ENCODE assay signal across 8 cellular contexts in genomic region chr6:156780117-156780641, GRCh38. TPM values are rescaled to one million over a fixed set of nuclear protein-coding genes. Genes with fewer than 3 reads are reported as not detected.
DNase-seq lines count a peak whose midpoint lies in the region; ATAC-seq and TF ChIP-seq lines count a peak whose summit lies in the region.

No MANE protein-coding gene starts in this region.

- intact Hi-C loops in activated CD4-positive, alpha-beta T cell treated with anti-CD3 and anti-CD28 coated beads for 36 hours (cut with DNase I, micrococcal nuclease), result loop anchor here (1.0 to 10.0 kb wide), 10 partner anchors 11 to 1865 kb away; partner anchors contain the start of genes DYNLT1 (in 1 of the 2) and TFB1M (in 1 of the 2)
- intact Hi-C loops in right lobe of liver (cut with DNase I), result no loop called here

- peak; percentile 56 for ATAC-seq in GM19395 (IDR thresholded peaks at IDR 0.05; ENCODE audit: unreplicated experiment)
- peak; percentile 43 for ATAC-seq in HG03469 (IDR thresholded peaks at IDR 0.05; ENCODE audit: unreplicated experiment)
- ATAC-seq in activated CD4-positive, alpha-beta T cell treated with anti-CD3 and anti-CD28 coated beads for 36 hours, result peak; percentile 72
- ATAC-seq in right lobe of liver, result peak; percentile 60 to 78 (median 65)
- peak; percentile 56 to 61 for ATAC-seq in stimulated activated naive B cell treated with anti-CD40 and anti-IgM and Interleukin-4, amounts not matched to agents 10 μg/mL and 1 μg/mL and 100 μg/mL, for 72 hours (replicated peaks)

- H3K27ac Mint-ChIP-seq in activated CD4-positive, alpha-beta T cell treated with anti-CD3 and anti-CD28 coated beads for 36 hours, result peak overlapping the region; percentile 85
- peak overlapping the region; percentile 85 for H3K27ac Mint-ChIP-seq in stimulated activated naive B cell treated with anti-CD40 and anti-IgM and Interleukin-4, amounts not matched to agents 10 μg/mL and 1 μg/mL and 100 μg/mL, for 72 hours

- peaks cover 5% of the 10 kb centered on the region for H3K36me3 Mint-ChIP-seq in activated CD4-positive, alpha-beta T cell treated with anti-CD3 and anti-CD28 coated beads for 36 hours (ENCODE audit: low read depth)
- H3K36me3 Mint-ChIP-seq in stimulated activated naive B cell treated with anti-CD40 and anti-IgM and Interleukin-4, amounts not matched to agents 10 μg/mL and 1 μg/mL and 100 μg/mL, for 72 hours, result peaks cover 5 to 9% of the 10 kb centered on the region in 2 donors

- peak overlapping the region; percentile 53 to 68 (median 60) for H3K4me3 ChIP-seq in right lobe of liver

- CTCF ChIA-PET in activated CD4-positive, alpha-beta T cell treated with anti-CD3 and anti-CD28 coated beads for 36 hours (lab: Charles Lee), result interaction anchor here (0.6 to 1.9 kb wide), 8 partner anchors 9 to 404 kb away, joined by 3 to 8 read pairs (median 3); no protein-coding TSS in a partner anchor

- TF ChIP-seq POLR2A in right lobe of liver (IDR thresholded peaks at IDR 0.05), result peak; percentile 38

- no peaks in the 10 kb centered on the region for H3K9me3 ChIP-seq in right lobe of liver

- no peak for TF ChIP-seq CTCF in right lobe of liver (IDR thresholded peaks at IDR 0.05)

- no peaks in the 10 kb centered on the region for H3K9me3 Mint-ChIP-seq in activated CD4-positive, alpha-beta T cell treated with anti-CD3 and anti-CD28 coated beads for 36 hours (ENCODE audit: low read depth)
- H3K9me3 Mint-ChIP-seq in stimulated activated naive B cell treated with anti-CD40 and anti-IgM and Interleukin-4, amounts not matched to agents 10 μg/mL and 1 μg/mL and 100 μg/mL, for 72 hours, result no peaks in the 10 kb centered on the region

- WGBS in right lobe of liver (ENCODE audit: insufficient coverage, low coverage, low lambda C conversion rate, missing lambda C conversion rate), result 0% methylated on average over 8 of the region's 8 CpGs

- H3K4me3 Mint-ChIP-seq in activated CD4-positive, alpha-beta T cell treated with anti-CD3 and anti-CD28 coated beads for 36 hours, result peak overlapping the region; percentile 82
- H3K4me3 Mint-ChIP-seq in stimulated activated naive B cell treated with anti-CD40 and anti-IgM and Interleukin-4, amounts not matched to agents 10 μg/mL and 1 μg/mL and 100 μg/mL, for 72 hours, result peak overlapping the region; percentile 87 to 96

- no peaks in the 10 kb centered on the region for H3K27me3 Mint-ChIP-seq in activated CD4-positive, alpha-beta T cell treated with anti-CD3 and anti-CD28 coated beads for 36 hours
- no peaks in the 10 kb centered on the region for H3K27me3 Mint-ChIP-seq in stimulated activated naive B cell treated with anti-CD40 and anti-IgM and Interleukin-4, amounts not matched to agents 10 μg/mL and 1 μg/mL and 100 μg/mL, for 72 hours

- H3K4me1 Mint-ChIP-seq in activated CD4-positive, alpha-beta T cell treated with anti-CD3 and anti-CD28 coated beads for 36 hours, result peaks cover 27% of the 10 kb centered on the region
- peaks cover 20 to 39% of the 10 kb centered on the region in 2 donors for H3K4me1 Mint-ChIP-seq in stimulated activated naive B cell treated with anti-CD40 and anti-IgM and Interleukin-4, amounts not matched to agents 10 μg/mL and 1 μg/mL and 100 μg/mL, for 72 hours

- DNase-seq in COR-L47 (lab: John Stamatoyannopoulos, UW), result peak; percentile 34
- DNase-seq in NCI-H510A (lab: John Stamatoyannopoulos, UW), result peak; percentile 36
- peak; percentile 73 for DNase-seq in activated CD4-positive, alpha-beta T cell treated with anti-CD3 and anti-CD28 coated beads for 36 hours
- peak; percentile 58 for DNase-seq in effector CD4-positive, alpha-beta T cell
- DNase-seq in right lobe of liver, result peak in 1 of 3 donors; percentile 74
- peak; percentile 42 for DNase-seq in stimulated activated naive B cell treated with anti-CD40 and anti-IgM and Interleukin-4, amounts not matched to agents 10 μg/mL and 1 μg/mL and 100 μg/mL, for 72 hours

- H3K27ac ChIP-seq in right lobe of liver, result peak overlapping the region; percentile 90 to 98 (median 92)

- H3K4me1 ChIP-seq in right lobe of liver, result peaks cover 0 to 36% (median 0%) of the 10 kb centered on the region in 4 donors

- POLR2A ChIA-PET in activated CD4-positive, alpha-beta T cell treated with anti-CD3 and anti-CD28 coated beads for 36 hours (lab: Charles Lee), result interaction anchor here (0.8 to 2.0 kb wide), 5 partner anchors 60 to 242 kb away, joined by 3 to 5 read pairs (median 4); no protein-coding TSS in a partner anchor

- H3K36me3 ChIP-seq in right lobe of liver, result peaks cover 0 to under 1% (median 0%) of the 10 kb centered on the region in 4 donors

- H3K27me3 ChIP-seq in right lobe of liver, result no peaks in the 10 kb centered on the region

RNA-seq across cellular contexts. Expression of gene ARID1B, which starts 3.0 kb away (rescaled TPM):
- 10 to 100 TPM; 42.2 to 53.6 TPM for total RNA-seq in activated CD4-positive, alpha-beta T cell treated with anti-CD3 and anti-CD28 coated beads for 36 hours
- 10 to 100 TPM; 23.2 to 35.3 (median 30.7) TPM for total RNA-seq in right lobe of liver

Comparison
In these comparisons a context has a peak if more than half of its experiments do, and no peak if none do; other contexts are left out.
1. intact Hi-C loops: an anchor here in activated CD4-positive, alpha-beta T cell treated with anti-CD3 and anti-CD28 coated beads for 36 hours (1.0 to 10.0 kb wide); none called in right lobe of liver.